In the genomic region with DNA sequence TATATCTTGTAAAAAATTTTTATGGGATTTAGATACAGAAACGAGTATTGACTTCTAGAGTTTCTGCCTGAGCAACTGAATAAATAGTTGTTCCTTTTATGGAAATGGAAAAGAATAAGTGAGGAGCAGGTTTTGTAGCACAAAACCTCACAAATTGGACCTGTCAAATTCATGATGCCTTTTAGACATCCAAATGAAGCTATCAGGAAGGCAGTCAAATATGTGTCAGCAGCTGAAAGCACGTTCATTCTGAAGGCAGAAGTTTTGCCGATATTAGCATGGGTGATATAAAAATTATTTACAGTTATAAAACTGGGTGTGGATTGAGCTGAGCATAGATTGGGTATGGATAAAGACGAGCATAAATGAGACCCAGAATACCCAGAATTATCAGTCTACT, we compare ENCODE assay signal across 3 cellular contexts.
"Had no signal": no experiment of that assay in that cellular context is flagged by ENCODE, and none has a peak within 500 bp of the region (broad histone marks: within the 10 kb centered on the region; RNA-seq: fewer than 3 reads in every experiment).

No MANE protein-coding gene starts in this region.

- DNase-seq: GDM1, GF-D8 had no signal

- H3K4me3 ChIP-seq: GM12878 had no signal

- ATAC-seq: GM12878 had no signal
